In the genomic region with DNA sequence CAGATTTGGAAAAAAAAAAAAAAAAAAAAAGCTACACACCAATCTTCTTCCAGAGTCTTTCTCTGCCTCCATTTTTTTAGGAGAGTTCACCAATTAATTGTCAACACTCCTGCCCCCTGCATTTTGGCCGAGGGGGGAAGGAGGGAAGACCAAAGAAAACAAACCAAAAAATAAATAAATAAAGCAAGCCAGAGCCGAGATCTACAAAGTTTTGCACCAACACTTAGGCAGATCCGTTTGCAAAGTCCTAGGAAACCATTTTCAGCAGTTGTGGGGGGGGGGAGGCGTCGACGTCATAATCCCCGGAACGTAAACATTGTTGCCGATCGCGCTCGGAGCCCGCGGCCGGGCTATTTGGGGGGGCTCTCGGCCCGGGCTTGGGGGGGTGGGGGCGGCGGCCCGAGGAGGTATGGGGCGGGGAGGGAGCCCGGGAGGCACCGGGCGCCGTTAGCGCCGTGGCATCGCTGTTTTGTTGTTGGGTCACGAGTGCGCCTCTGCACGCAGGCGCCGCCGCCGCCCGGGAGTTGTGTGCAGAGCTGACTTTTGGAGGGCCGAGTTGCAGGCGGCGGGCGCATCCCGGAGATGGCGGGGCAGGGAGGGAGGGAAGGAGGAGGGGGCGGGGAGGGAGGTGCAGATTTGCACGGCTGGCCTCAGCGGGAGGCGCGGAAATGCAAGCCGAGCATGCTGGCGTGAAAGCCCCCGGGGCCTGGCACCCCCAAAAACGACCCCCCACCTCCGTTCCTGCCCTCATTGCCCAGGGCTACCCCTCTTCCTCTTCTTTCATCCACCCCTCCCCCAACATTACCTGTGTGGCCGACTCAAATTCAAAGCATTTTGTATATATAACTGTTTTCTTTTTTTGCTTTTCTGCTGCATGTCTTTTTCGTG, we compare ENCODE assay signal across 7 cellular contexts. TPM values are rescaled to one million over a fixed set of nuclear protein-coding genes. Genes with fewer than 3 reads are reported as not detected.
DNase-seq lines count a peak whose midpoint lies in the region; ATAC-seq, FAIRE-seq and TF ChIP-seq lines count a peak whose summit lies in the region.

No MANE protein-coding gene starts in this region.

- peak overlapping the region; percentile 85 for H3K9ac ChIP-seq in astrocyte (ENCODE audit: low read length)

- H3K4me1 Mint-ChIP-seq in astrocyte (ENCODE audit: low read depth, unreplicated experiment) = peaks cover 44% of the 10 kb centered on the region

- no peaks in the 10 kb centered on the region for H3K9me2 ChIP-seq in hepatocyte (replicated peaks; ENCODE audit: insufficient read depth)

- H3K27me3 ChIP-seq in astrocyte (ENCODE audit: insufficient read depth, low read length) (no peaks in the 10 kb centered on the region), hepatocyte (no peaks in the 10 kb centered on the region)

- H3K4me3 Mint-ChIP-seq in astrocyte (ENCODE audit: unreplicated experiment) = peak overlapping the region; percentile 90

- no peaks in the 10 kb centered on the region for H4K20me1 ChIP-seq in astrocyte (ENCODE audit: insufficient read depth, low read length)
- H4K20me1 ChIP-seq in hepatocyte (ENCODE audit: insufficient read depth, poor library complexity, severe bottlenecking) = no peaks in the 10 kb centered on the region

- no peak for ATAC-seq in GM21447 (IDR thresholded peaks at IDR 0.05; ENCODE audit: unreplicated experiment)

- H3K27me3 Mint-ChIP-seq in astrocyte (ENCODE audit: low read depth, unreplicated experiment) = no peaks in the 10 kb centered on the region

- no peaks in the 10 kb centered on the region for H3K9me3 ChIP-seq in astrocyte (ENCODE audit: insufficient read depth, low read depth, low read length)
- H3K9me3 ChIP-seq in hepatocyte (ENCODE audit: low read depth) = no peaks in the 10 kb centered on the region

- H3K36me3 ChIP-seq in astrocyte (ENCODE audit: insufficient read depth, low read length) (no peaks in the 10 kb centered on the region), hepatocyte (replicated peaks; ENCODE audit: insufficient read depth, low read depth) (no peaks in the 10 kb centered on the region)

- FAIRE-seq in GM18507 (lab: Jason Lieb, UNC) (peak; percentile 46), astrocyte (lab: Jason Lieb, UNC) (no peak)

- no peaks in the 10 kb centered on the region for H3K9me3 Mint-ChIP-seq in astrocyte (ENCODE audit: unreplicated experiment)

- WGBS in hepatocyte (ENCODE audit: low lambda C conversion rate, missing lambda C conversion rate) = 3% methylated on average over 11 of the region's 54 CpGs

- H2AFZ ChIP-seq in astrocyte (ENCODE audit: low read depth, low read length) (peak overlapping the region; percentile 79), hepatocyte (peak overlapping the region; percentile 78)

- H3K79me2 ChIP-seq in astrocyte (ENCODE audit: insufficient read depth, low read length) (no peaks in the 10 kb centered on the region), hepatocyte (no peaks in the 10 kb centered on the region)

- peaks cover 3% of the 10 kb centered on the region for H3K36me3 Mint-ChIP-seq in astrocyte (ENCODE audit: low read depth, unreplicated experiment)

- DNase-seq in GM18507 (ENCODE audit: extremely low spot score, insufficient read length, low read depth) (no peak), NB4 (ENCODE audit: low read depth) (peak; percentile 87), T-helper 22 cell (ENCODE audit: low read depth) (peak; percentile 69), astrocyte (ENCODE audit: low read depth) (no peak), hepatocyte (ENCODE audit: low spot score) (peak; percentile 82), retinal pigment epithelial cell (ENCODE audit: low read depth) (no peak)

- no peak for TF ChIP-seq POLR2A in NB4 (IDR thresholded peaks at IDR 0.05; ENCODE audit: extremely low read depth, insufficient read length)

- H3K27ac ChIP-seq in astrocyte (ENCODE audit: low read depth, low read length) (peak overlapping the region; percentile 39), hepatocyte (peak overlapping the region; percentile 81)

- H3K4me3 ChIP-seq in NB4 (ENCODE audit: low read depth, low read length) = peak overlapping the region; percentile 80
- peak overlapping the region; percentile 66 for H3K4me3 ChIP-seq in astrocyte (ENCODE audit: insufficient read depth, low read depth, low read length)
- peak overlapping the region; percentile 62 for H3K4me3 ChIP-seq in hepatocyte
- H3K4me3 ChIP-seq in retinal pigment epithelial cell (ENCODE audit: low read length) = peak overlapping the region; percentile 69

- H3K4me1 ChIP-seq in astrocyte (ENCODE audit: insufficient read depth, low read length) (peaks cover 55% of the 10 kb centered on the region), hepatocyte (ENCODE audit: insufficient read depth) (peaks cover 36% of the 10 kb centered on the region)

- no peak for TF ChIP-seq CTCF in NB4 (IDR thresholded peaks at IDR 0.05; ENCODE audit: low read depth, low read length)
- no peak for TF ChIP-seq CTCF in astrocyte (IDR thresholded peaks at IDR 0.05; ENCODE audit: insufficient read depth, low read depth, low read length)
- no peak for TF ChIP-seq CTCF in hepatocyte (IDR thresholded peaks at IDR 0.05; ENCODE audit: poor library complexity)
- TF ChIP-seq CTCF in retinal pigment epithelial cell (conservative IDR thresholded peaks at IDR 0.05; ENCODE audit: low read depth, low read length) = no peak

- H3K27ac Mint-ChIP-seq in astrocyte (ENCODE audit: unreplicated experiment) = peak overlapping the region; percentile 89

- H3K4me2 ChIP-seq in astrocyte (ENCODE audit: low read length) (peak overlapping the region; percentile 86), hepatocyte (peak overlapping the region; percentile 98)

RNA-seq across cellular contexts. Expression of gene KDM2B, which starts 0.6 kb away (rescaled TPM):
- total RNA-seq in astrocyte (21.3 and 23.4 TPM in 2 replicates), hepatocyte (18.8 and 22.7 TPM in 2 replicates)
- 13.6 and 18.9 TPM in 2 replicates for polyA plus RNA-seq in hepatocyte

RNA-seq across cellular contexts. Expression of gene ORAI1, which starts 46.1 kb away (rescaled TPM):
- total RNA-seq in astrocyte = 16.5 and 20.4 TPM in 2 replicates
- 15.0 and 16.2 TPM in 2 replicates for total RNA-seq in hepatocyte
- 30.9 and 39.1 TPM in 2 replicates for polyA plus RNA-seq in hepatocyte

Comparison
In these comparisons a context has a peak if more than half of its experiments do, and no peak if none do; other contexts are left out.
1. DNase-seq: peak in NB4 (single experiment), T-helper 22 cell (single experiment) and hepatocyte (single experiment); none in GM18507 (single experiment), astrocyte (single experiment) and retinal pigment epithelial cell (single experiment).
2. Peak in every context shown above with its lines, with median percentiles within 50 percentile points of each other: H3K4me3 ChIP-seq.